ENCODE assay signal across 1 cellular context in the genomic region with DNA sequence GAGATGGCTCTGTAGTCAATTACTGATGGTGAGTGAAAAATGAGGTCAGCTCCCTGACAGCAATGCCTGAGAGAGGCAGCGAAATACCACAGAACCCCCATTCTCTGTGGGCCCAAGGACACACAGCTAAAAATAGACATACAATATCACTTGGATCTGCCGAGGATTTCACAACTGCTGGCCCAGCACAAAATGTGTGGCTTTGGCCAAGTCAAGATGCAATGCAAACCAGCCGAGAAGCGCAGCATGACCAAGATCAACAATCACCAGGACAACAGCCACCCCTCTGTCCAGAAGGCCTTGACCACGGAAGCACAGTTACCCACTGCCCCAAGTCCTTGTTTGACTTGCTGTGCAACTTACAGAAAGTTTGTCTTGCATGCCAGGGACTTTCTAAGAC.
TF ChIP-seq lines count a peak whose summit lies in the region.

No MANE protein-coding gene starts in this region.

TF ChIP-seq in HepG2, 621 proteins besides CTCF, POLR2A, EP300 and RAD21 (continued from another document and continues in another):
- TF ChIP-seq ZNF276 (CRISPR knock-in tag; IDR thresholded peaks at IDR 0.05; ENCODE audit: low read depth) (0 out of 2 replicates have a peak, but pooled peaks have one; percentile 47), KDM5B (CRISPR knock-in tag; IDR thresholded peaks at IDR 0.05; ENCODE audit: borderline replicate concordance) (no peak), ZNF605 (CRISPR knock-in tag; IDR thresholded peaks at IDR 0.05) (0 out of 2 replicates have a peak, but pooled peaks have one; percentile 14), CBX5 (CRISPR knock-in tag; IDR thresholded peaks at IDR 0.05; ENCODE audit: borderline replicate concordance) (peak; percentile 26; the same call in 1 of the 2 replicates), XRCC5 (optimal IDR thresholded peaks at IDR 0.05; ENCODE audit: low read length) (no peak), DBP (CRISPR knock-in tag; IDR thresholded peaks at IDR 0.05; ENCODE audit: not compliant biosample characterization) (no peak), ZNF747 (CRISPR knock-in tag; IDR thresholded peaks at IDR 0.05; ENCODE audit: borderline replicate concordance) (no peak), NR2F1 (CRISPR knock-in tag; IDR thresholded peaks at IDR 0.05) (no peak), ZNF580 (CRISPR knock-in tag; IDR thresholded peaks at IDR 0.05; ENCODE audit: borderline replicate concordance, low read depth) (peak; percentile 26; the same call in 1 of the 2 replicates), ADNP (CRISPR knock-in tag; IDR thresholded peaks at IDR 0.05) (no peak), SATB2 (CRISPR knock-in tag; IDR thresholded peaks at IDR 0.05) (no peak), NFRKB (IDR thresholded peaks at IDR 0.05) (no peak), BORCS8-MEF2B (CRISPR knock-in tag; IDR thresholded peaks at IDR 0.05) (no peak), HDAC1 (CRISPR knock-in tag; IDR thresholded peaks at IDR 0.05) (peak; percentile 41; the same call in 1 of the 2 replicates), ZNF629 (CRISPR knock-in tag; conservative IDR thresholded peaks at IDR 0.05) (no peak), ZNF160 (CRISPR knock-in tag; IDR thresholded peaks at IDR 0.05) (no peak), PHF21A (CRISPR knock-in tag; IDR thresholded peaks at IDR 0.05) (peak; percentile 37; the same call in 1 of the 2 replicates), ZNF3 (CRISPR knock-in tag; IDR thresholded peaks at IDR 0.05) (no peak), KAT7 (CRISPR knock-in tag; IDR thresholded peaks at IDR 0.05; ENCODE audit: borderline replicate concordance) (no peak), MYC (CRISPR knock-in tag; IDR thresholded peaks at IDR 0.05; ENCODE audit: borderline replicate concordance) (no peak), ZFYVE20 (CRISPR knock-in tag; IDR thresholded peaks at IDR 0.05; ENCODE audit: borderline replicate concordance, low read depth) (no peak), KLF16 (CRISPR knock-in tag; IDR thresholded peaks at IDR 0.05) (peak in 1 of 2 experiments; percentile 21; a peak in 1 of 4 replicates), ZNF749 (CRISPR knock-in tag; IDR thresholded peaks at IDR 0.05; ENCODE audit: borderline replicate concordance) (no peak), FOXA1 (IDR thresholded peaks at IDR 0.05) (no peak), FOXA1 (CRISPR knock-in tag; IDR thresholded peaks at IDR 0.05) (peak; percentile 76), ZFP36 (IDR thresholded peaks at IDR 0.05; ENCODE audit: borderline replicate concordance, low read depth, low read length, partially characterized antibody) (no peak), HHEX (CRISPR knock-in tag; IDR thresholded peaks at IDR 0.05) (no peak), KIAA2018 (CRISPR knock-in tag; IDR thresholded peaks at IDR 0.05; ENCODE audit: borderline replicate concordance) (no peak), FOXA3 (CRISPR knock-in tag; IDR thresholded peaks at IDR 0.05) (peak; percentile 71), PBX2 (CRISPR knock-in tag; IDR thresholded peaks at IDR 0.05) (no peak), PHF20 (CRISPR knock-in tag; IDR thresholded peaks at IDR 0.05) (no peak), KAT8 (CRISPR knock-in tag; IDR thresholded peaks at IDR 0.05) (no peak), GABPB1 (CRISPR knock-in tag; IDR thresholded peaks at IDR 0.05) (no peak)
- TF ChIP-seq, protein P1, sequence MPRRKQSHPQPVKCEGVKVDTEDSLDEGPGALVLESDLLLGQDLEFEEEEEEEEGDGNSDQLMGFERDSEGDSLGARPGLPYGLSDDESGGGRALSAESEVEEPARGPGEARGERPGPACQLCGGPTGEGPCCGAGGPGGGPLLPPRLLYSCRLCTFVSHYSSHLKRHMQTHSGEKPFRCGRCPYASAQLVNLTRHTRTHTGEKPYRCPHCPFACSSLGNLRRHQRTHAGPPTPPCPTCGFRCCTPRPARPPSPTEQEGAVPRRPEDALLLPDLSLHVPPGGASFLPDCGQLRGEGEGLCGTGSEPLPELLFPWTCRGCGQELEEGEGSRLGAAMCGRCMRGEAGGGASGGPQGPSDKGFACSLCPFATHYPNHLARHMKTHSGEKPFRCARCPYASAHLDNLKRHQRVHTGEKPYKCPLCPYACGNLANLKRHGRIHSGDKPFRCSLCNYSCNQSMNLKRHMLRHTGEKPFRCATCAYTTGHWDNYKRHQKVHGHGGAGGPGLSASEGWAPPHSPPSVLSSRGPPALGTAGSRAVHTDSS (CRISPR knock-in tag; conservative IDR thresholded peaks at IDR 0.05) = no peak
- TF ChIP-seq, protein P2, sequence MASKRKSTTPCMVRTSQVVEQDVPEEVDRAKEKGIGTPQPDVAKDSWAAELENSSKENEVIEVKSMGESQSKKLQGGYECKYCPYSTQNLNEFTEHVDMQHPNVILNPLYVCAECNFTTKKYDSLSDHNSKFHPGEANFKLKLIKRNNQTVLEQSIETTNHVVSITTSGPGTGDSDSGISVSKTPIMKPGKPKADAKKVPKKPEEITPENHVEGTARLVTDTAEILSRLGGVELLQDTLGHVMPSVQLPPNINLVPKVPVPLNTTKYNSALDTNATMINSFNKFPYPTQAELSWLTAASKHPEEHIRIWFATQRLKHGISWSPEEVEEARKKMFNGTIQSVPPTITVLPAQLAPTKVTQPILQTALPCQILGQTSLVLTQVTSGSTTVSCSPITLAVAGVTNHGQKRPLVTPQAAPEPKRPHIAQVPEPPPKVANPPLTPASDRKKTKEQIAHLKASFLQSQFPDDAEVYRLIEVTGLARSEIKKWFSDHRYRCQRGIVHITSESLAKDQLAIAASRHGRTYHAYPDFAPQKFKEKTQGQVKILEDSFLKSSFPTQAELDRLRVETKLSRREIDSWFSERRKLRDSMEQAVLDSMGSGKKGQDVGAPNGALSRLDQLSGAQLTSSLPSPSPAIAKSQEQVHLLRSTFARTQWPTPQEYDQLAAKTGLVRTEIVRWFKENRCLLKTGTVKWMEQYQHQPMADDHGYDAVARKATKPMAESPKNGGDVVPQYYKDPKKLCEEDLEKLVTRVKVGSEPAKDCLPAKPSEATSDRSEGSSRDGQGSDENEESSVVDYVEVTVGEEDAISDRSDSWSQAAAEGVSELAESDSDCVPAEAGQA (IDR thresholded peaks at IDR 0.05; ENCODE audit: low read depth) = 0 out of 2 replicates have a peak, but pooled peaks have one; percentile 38
- TF ChIP-seq, protein P2 (CRISPR knock-in tag; IDR thresholded peaks at IDR 0.05; ENCODE audit: borderline replicate concordance) = no peak
- TF ChIP-seq, protein P3, sequence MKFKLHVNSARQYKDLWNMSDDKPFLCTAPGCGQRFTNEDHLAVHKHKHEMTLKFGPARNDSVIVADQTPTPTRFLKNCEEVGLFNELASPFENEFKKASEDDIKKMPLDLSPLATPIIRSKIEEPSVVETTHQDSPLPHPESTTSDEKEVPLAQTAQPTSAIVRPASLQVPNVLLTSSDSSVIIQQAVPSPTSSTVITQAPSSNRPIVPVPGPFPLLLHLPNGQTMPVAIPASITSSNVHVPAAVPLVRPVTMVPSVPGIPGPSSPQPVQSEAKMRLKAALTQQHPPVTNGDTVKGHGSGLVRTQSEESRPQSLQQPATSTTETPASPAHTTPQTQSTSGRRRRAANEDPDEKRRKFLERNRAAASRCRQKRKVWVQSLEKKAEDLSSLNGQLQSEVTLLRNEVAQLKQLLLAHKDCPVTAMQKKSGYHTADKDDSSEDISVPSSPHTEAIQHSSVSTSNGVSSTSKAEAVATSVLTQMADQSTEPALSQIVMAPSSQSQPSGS (CRISPR knock-in tag; IDR thresholded peaks at IDR 0.05) = peak; percentile 59
- TF ChIP-seq, protein P4, sequence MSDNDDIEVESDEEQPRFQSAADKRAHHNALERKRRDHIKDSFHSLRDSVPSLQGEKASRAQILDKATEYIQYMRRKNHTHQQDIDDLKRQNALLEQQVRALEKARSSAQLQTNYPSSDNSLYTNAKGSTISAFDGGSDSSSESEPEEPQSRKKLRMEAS (IDR thresholded peaks at IDR 0.05) = no peak
